In the genomic region with DNA sequence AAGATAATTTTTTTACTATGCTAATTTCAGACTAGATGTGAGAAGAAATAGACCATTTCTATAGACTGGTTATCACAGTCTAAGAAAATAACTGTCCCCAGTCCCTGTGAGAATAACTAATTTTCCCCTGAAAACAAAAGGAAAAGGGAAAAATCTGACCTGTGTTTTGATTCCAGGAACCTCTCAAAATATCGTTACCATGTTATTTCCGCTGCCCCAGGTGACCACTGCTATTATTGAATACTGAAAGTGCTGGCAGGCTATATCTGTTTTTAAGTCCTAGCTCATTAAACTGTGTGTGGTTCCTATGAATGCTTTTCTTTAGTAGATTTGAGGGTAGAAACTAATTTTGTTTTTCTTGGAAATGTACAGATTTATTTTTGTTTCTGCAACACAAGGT, we compare ENCODE assay signal across 1 cellular context.
TF ChIP-seq lines count a peak whose summit lies in the region.

No MANE protein-coding gene starts in this region.

TF ChIP-seq in SK-N-SH treated with all-trans-retinoic acid at 6 μM for 48 hours, 23 proteins besides CTCF, POLR2A, EP300 and RAD21 (continued from another document):
- TF ChIP-seq, protein P1, sequence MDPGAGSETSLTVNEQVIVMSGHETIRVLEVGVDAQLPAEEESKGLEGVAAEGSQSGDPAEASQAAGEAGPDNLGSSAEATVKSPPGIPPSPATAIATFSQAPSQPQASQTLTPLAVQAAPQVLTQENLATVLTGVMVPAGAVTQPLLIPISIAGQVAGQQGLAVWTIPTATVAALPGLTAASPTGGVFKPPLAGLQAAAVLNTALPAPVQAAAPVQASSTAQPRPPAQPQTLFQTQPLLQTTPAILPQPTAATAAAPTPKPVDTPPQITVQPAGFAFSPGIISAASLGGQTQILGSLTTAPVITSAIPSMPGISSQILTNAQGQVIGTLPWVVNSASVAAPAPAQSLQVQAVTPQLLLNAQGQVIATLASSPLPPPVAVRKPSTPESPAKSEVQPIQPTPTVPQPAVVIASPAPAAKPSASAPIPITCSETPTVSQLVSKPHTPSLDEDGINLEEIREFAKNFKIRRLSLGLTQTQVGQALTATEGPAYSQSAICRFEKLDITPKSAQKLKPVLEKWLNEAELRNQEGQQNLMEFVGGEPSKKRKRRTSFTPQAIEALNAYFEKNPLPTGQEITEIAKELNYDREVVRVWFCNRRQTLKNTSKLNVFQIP (CRISPR knock-in tag; IDR thresholded peaks at IDR 0.05; ENCODE audit: borderline replicate concordance, low read depth) = no peak
